10 cellular contexts compared by ENCODE assay signal in genomic region chr11:118621898-118622375, GRCh38. TPM values are rescaled to one million over a fixed set of nuclear protein-coding genes. Genes with fewer than 3 reads are reported as not detected.
DNase-seq lines count a peak whose midpoint lies in the region; ATAC-seq and TF ChIP-seq lines count a peak whose summit lies in the region.
"Had no signal": no experiment of that assay in that cellular context is flagged by ENCODE, and none has a peak within 500 bp of the region (broad histone marks: within the 10 kb centered on the region; RNA-seq: fewer than 3 reads in every experiment).

No MANE protein-coding gene starts in this region.

- peak overlapping the region; percentile 93 for H3K9ac ChIP-seq in mammary epithelial cell (ENCODE audit: insufficient read depth, low read length)

- CTCF ChIA-PET in mammary epithelial cell (lab: Charles Lee; ENCODE audit: low non-redundant PET), result no interaction called here

- in situ Hi-C loops in mammary epithelial cell (cut with MboI; ENCODE audit: low sequenced_read_pairs in 2 of 2), result no loop called here

- H3K4me1 ChIP-seq in mammary epithelial cell (ENCODE audit: insufficient read depth, low read length), result peaks cover 73% of the 10 kb centered on the region
- H3K4me1 ChIP-seq in mesodermal cell (ENCODE audit: control insufficient read depth, insufficient read depth, low read length, poor library complexity, severe bottlenecking), result peaks cover 57% of the 10 kb centered on the region
- H3K4me1 ChIP-seq in upper lobe of right lung, result peaks cover 67% of the 10 kb centered on the region

- H2AFZ ChIP-seq in mammary epithelial cell (ENCODE audit: low read depth, low read length), result peak overlapping the region; percentile 53

- no peaks in the 10 kb centered on the region for H4K20me1 ChIP-seq in mammary epithelial cell (ENCODE audit: insufficient read depth, low read length)

- H3K36me3 ChIP-seq in mammary epithelial cell (ENCODE audit: insufficient read depth, low read length) (no peaks in the 10 kb centered on the region), mesodermal cell (ENCODE audit: control insufficient read depth, insufficient read depth, low read length) (peaks cover 42% of the 10 kb centered on the region), upper lobe of right lung (peaks cover 22% of the 10 kb centered on the region)

- H3K27ac ChIP-seq in mammary epithelial cell (ENCODE audit: insufficient read depth, low read depth, low read length), result peak overlapping the region; percentile 75
- peak overlapping the region; percentile 83 for H3K27ac ChIP-seq in mesodermal cell (ENCODE audit: low read depth, low read length, severe bottlenecking)
- peak overlapping the region; percentile 67 for H3K27ac ChIP-seq in upper lobe of right lung

- peaks cover 9% of the 10 kb centered on the region for H3K4me1 Mint-ChIP-seq in activated naive CD8-positive, alpha-beta T cell (ENCODE audit: low read depth)
- peaks cover 4% of the 10 kb centered on the region for H3K4me1 Mint-ChIP-seq in activated naive CD8-positive, alpha-beta T cell treated with anti-CD3 and anti-CD28 coated beads for 36 hours

- DNase-seq in activated naive CD8-positive, alpha-beta T cell treated with anti-CD3 and anti-CD28 coated beads for 36 hours, result no peak
- no peak for DNase-seq in mammary epithelial cell
- no peak for DNase-seq in upper lobe of right lung
- no peak for DNase-seq in stimulated activated naive CD4-positive, alpha-beta T cell treated with Interleukin-2 at 50 U/mL for 16 hours (lab: John Stamatoyannopoulos, UW)

- H3K4me3 ChIP-seq in mammary epithelial cell (replicated peaks in 1 of 3; ENCODE audit: insufficient read depth in 1 of 3, low read depth in 2 of 3, low read length in 3 of 3), result peak overlapping the region; percentile 73 to 82 (median 81)
- H3K4me3 ChIP-seq in mesodermal cell (ENCODE audit: extremely low read depth, insufficient read depth, low read length, poor library complexity, severe bottlenecking), result peak overlapping the region; percentile 64
- H3K4me3 ChIP-seq in upper lobe of right lung, result peak overlapping the region; percentile 53

- no peaks in the 10 kb centered on the region for H3K9me3 Mint-ChIP-seq in activated naive CD8-positive, alpha-beta T cell (ENCODE audit: low read depth)
- H3K9me3 Mint-ChIP-seq in activated naive CD8-positive, alpha-beta T cell treated with anti-CD3 and anti-CD28 coated beads for 36 hours, result no peaks in the 10 kb centered on the region

- intact Hi-C loops in mammary epithelial cell (cut with micrococcal nuclease), result loop anchor here (1.0 kb wide), 1 partner anchor 14 kb away; no protein-coding TSS in a partner anchor
- intact Hi-C loops in upper lobe of right lung (cut with DNase I), result no loop called here

- H3K9me3 ChIP-seq in mammary epithelial cell (replicated peaks; ENCODE audit: insufficient read depth, low read length) (no peaks in the 10 kb centered on the region), mesodermal cell (ENCODE audit: control insufficient read depth, low read length) (no peaks in the 10 kb centered on the region), upper lobe of right lung (no peaks in the 10 kb centered on the region)

- H3K27me3 ChIP-seq in mammary epithelial cell (ENCODE audit: insufficient read depth, low read length) (no peaks in the 10 kb centered on the region), upper lobe of right lung (no peaks in the 10 kb centered on the region)

- H3K79me2 ChIP-seq in mammary epithelial cell (ENCODE audit: insufficient read depth, low read length), result peaks cover 25% of the 10 kb centered on the region

- 0% methylated on average over 4 of the region's 4 CpGs for WGBS in mammary epithelial cell (ENCODE audit: low coverage, missing lambda C conversion rate)
- 0 to 22% methylated on average over 1 to 2 of the region's 4 CpGs for WGBS in mesodermal cell (ENCODE audit: insufficient coverage in 2 of 2), 2 experiments

- H3K27me3 Mint-ChIP-seq in activated naive CD8-positive, alpha-beta T cell, result peaks cover 6% of the 10 kb centered on the region
- peaks cover 22% of the 10 kb centered on the region for H3K27me3 Mint-ChIP-seq in activated naive CD8-positive, alpha-beta T cell treated with anti-CD3 and anti-CD28 coated beads for 36 hours

- BruUV-seq in mammary epithelial cell (replicated peaks; lab: Mats Ljungman, UMichigan), result TSS peak; percentile 82

- H3K27ac Mint-ChIP-seq in activated naive CD8-positive, alpha-beta T cell, result no peak overlapping the region
- no peak overlapping the region for H3K27ac Mint-ChIP-seq in activated naive CD8-positive, alpha-beta T cell treated with anti-CD3 and anti-CD28 coated beads for 36 hours

- peak overlapping the region; percentile 46 for H3K4me3 Mint-ChIP-seq in activated naive CD8-positive, alpha-beta T cell
- H3K4me3 Mint-ChIP-seq in activated naive CD8-positive, alpha-beta T cell treated with anti-CD3 and anti-CD28 coated beads for 36 hours, result no peak overlapping the region

- ATAC-seq in upper lobe of right lung (no peak), HG03045 (IDR thresholded peaks at IDR 0.05; ENCODE audit: unreplicated experiment) (no peak), GM18909 (IDR thresholded peaks at IDR 0.05; ENCODE audit: poor library complexity, unreplicated experiment) (no peak)

- H3K4me2 ChIP-seq in mammary epithelial cell (ENCODE audit: insufficient read depth, low read depth, low read length), result peak overlapping the region; percentile 79

- TF ChIP-seq CTCF in mammary epithelial cell (conservative IDR thresholded peaks at IDR 0.05 in 1 of 2, IDR thresholded peaks at IDR 0.05 in 1 of 2; ENCODE audit: extremely low read depth in 1 of 2, insufficient read depth in 1 of 2, low read depth in 1 of 2, low read length in 2 of 2), result no peak
- no peak for TF ChIP-seq CTCF in upper lobe of right lung (IDR thresholded peaks at IDR 0.05)

- dilution Hi-C loops in mammary epithelial cell (cut with HindIII; ENCODE audit: low sequenced_read_pairs), result no loop called here

- H3K36me3 Mint-ChIP-seq in activated naive CD8-positive, alpha-beta T cell, result peaks cover 3% of the 10 kb centered on the region
- no peaks in the 10 kb centered on the region for H3K36me3 Mint-ChIP-seq in activated naive CD8-positive, alpha-beta T cell treated with anti-CD3 and anti-CD28 coated beads for 36 hours

RNA-seq across cellular contexts. Expression of gene PHLDB1, which starts 14.5 kb away (rescaled TPM):
- 1 to 10 TPM; 2.9 to 3.0 TPM for total RNA-seq in activated naive CD8-positive, alpha-beta T cell treated with anti-CD3 and anti-CD28 coated beads for 36 hours
- total RNA-seq in mammary epithelial cell (100 to 1,000 TPM in 1 of 2 donors, 10 to 100 TPM in 1; 62.8 to 198 TPM), upper lobe of right lung (79.6 TPM)
- polyA plus RNA-seq in mammary epithelial cell, result 54.1 TPM
- polyA minus RNA-seq in mammary epithelial cell, result 101 TPM
- 95.0 TPM for polyA plus RNA-seq in mesodermal cell (2013, experiment 1 of 2)
- 74.6 TPM for polyA plus RNA-seq in mesodermal cell (2013, experiment 2 of 2)

RNA-seq across cellular contexts. Expression of gene ARCN1, which starts 49.7 kb away (rescaled TPM):
- total RNA-seq in activated naive CD8-positive, alpha-beta T cell treated with anti-CD3 and anti-CD28 coated beads for 36 hours, result 100 to 1,000 TPM; 141 to 150 TPM
- total RNA-seq in mammary epithelial cell, result 100 to 1,000 TPM; 115 to 155 TPM
- polyA plus RNA-seq in mammary epithelial cell, result 181 TPM
- polyA minus RNA-seq in mammary epithelial cell, result 114 TPM
- 239 TPM for polyA plus RNA-seq in mesodermal cell (2013, experiment 1 of 2)
- 232 TPM for polyA plus RNA-seq in mesodermal cell (2013, experiment 2 of 2)
- total RNA-seq in upper lobe of right lung, result 120 TPM

RNA-seq across cellular contexts. Expression of gene IFT46, which starts 56.2 kb away (rescaled TPM):
- total RNA-seq in activated naive CD8-positive, alpha-beta T cell treated with anti-CD3 and anti-CD28 coated beads for 36 hours, result 10 to 100 TPM; 22.2 to 24.1 TPM
- total RNA-seq in mammary epithelial cell (10 to 100 TPM; 21.6 to 24.3 TPM), upper lobe of right lung (18.2 TPM)
- polyA plus RNA-seq in mammary epithelial cell, result 27.1 TPM
- polyA minus RNA-seq in mammary epithelial cell, result 35.2 TPM
- polyA plus RNA-seq in mesodermal cell (2013, experiment 1 of 2), result 19.8 TPM
- polyA plus RNA-seq in mesodermal cell (2013, experiment 2 of 2), result 22.0 TPM

RNA-seq across cellular contexts. Expression of gene TREH, which starts 57.5 kb away (rescaled TPM):
- not detected for total RNA-seq in activated naive CD8-positive, alpha-beta T cell treated with anti-CD3 and anti-CD28 coated beads for 36 hours
- under 1 TPM in 1 of 2 donors, not detected in 1; 0.33 TPM for total RNA-seq in mammary epithelial cell
- polyA plus RNA-seq in mammary epithelial cell, result not detected
- polyA minus RNA-seq in mammary epithelial cell, result not detected
- not detected for polyA plus RNA-seq in mesodermal cell (2013, experiment 1 of 2)
- not detected for polyA plus RNA-seq in mesodermal cell (2013, experiment 2 of 2)
- 0.46 TPM for total RNA-seq in upper lobe of right lung
- total RNA-seq: Daoy, dermis microvascular lymphatic vessel endothelial cell had no signal

Comparison
In these comparisons a context has a peak if more than half of its experiments do, and no peak if none do; other contexts are left out.
1. RNA of gene PHLDB1, which starts 14.5 kb away (total RNA-seq): 62.8 to 198 TPM in mammary epithelial cell and 79.6 TPM in upper lobe of right lung (single experiment); 2.9 to 3.0 TPM in activated naive CD8-positive, alpha-beta T cell treated with anti-CD3 and anti-CD28 coated beads for 36 hours; every median in the first group is over 10 times any median in the second.
2. Peak in every context shown above with its lines, with median percentiles within 50 percentile points of each other: H3K27ac ChIP-seq and H3K4me3 ChIP-seq.